Comparison of ENCODE assay signal across 28 cellular contexts in the genomic region with DNA sequence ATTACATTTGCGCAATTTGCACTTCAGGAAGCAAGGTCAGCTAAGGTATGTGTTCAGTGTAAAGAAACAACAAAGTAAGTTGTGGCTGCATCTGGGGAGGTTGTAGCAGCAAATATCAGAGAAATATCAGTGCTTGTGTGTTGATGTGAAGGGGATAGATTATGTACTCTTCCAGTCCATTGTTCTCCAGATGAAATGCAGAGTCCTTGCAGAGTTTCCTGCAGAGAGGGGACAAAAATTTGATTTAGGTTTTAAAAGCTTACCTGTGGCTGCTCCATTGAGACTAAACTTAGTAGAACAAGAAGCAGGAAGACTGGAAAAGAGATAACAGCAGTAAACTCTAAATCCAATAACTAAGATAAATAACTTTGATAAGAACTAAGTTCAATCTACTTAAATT.
"Had no signal": no experiment of that assay in that cellular context is flagged by ENCODE, and none has a peak within 500 bp of the region (broad histone marks: within the 10 kb centered on the region; RNA-seq: fewer than 3 reads in every experiment).

No MANE protein-coding gene starts in this region.

- H3K4me3 Mint-ChIP-seq: activated CD4-positive, alpha-beta memory T cell treated with anti-CD3 and anti-CD28 coated beads, Interleukin-2, amount 10 ng/mL, durations not matched to agents 7 days and 5 days; activated CD4-positive, alpha-beta T cell treated with anti-CD3 and anti-CD28 coated beads for 36 hours; activated CD4-positive, alpha-beta T cell treated with anti-CD3 and anti-CD28 coated beads, Interleukin-2, amount 10 ng/mL, durations not matched to agents 24 days and 14 days; activated naive CD4-positive, alpha-beta T cell treated with anti-CD3 and anti-CD28 coated beads, Interleukin-2, amount 10 ng/mL, durations not matched to agents 7 days and 5 days; activated naive CD8-positive, alpha-beta T cell treated with anti-CD3 and anti-CD28 coated beads, Interleukin-2, amount 10 ng/mL, durations not matched to agents 7 days and 5 days; activated T-cell treated with anti-CD3 and anti-CD28 coated beads, Interleukin-2, amount 50 U/mL, for 24 hours; activated T-cell treated with anti-CD3 and anti-CD28 coated beads, Interleukin-2, amount 50 U/mL, for 72 hours; brain; T-helper 1 cell treated with Interleukin-12 subunit alpha and Interleukin-12 subunit beta and Interleukin-4 antibody, amounts not matched to agents 30 μg/mL and 1 μg/mL, for 36 hours had no signal

- H3K27ac ChIP-seq: ascending aorta, breast epithelium, cardiac muscle cell, colonic mucosa, WERI-Rb-1 had no signal

- H3K27me3 ChIP-seq: ascending aorta, breast epithelium, cardiac muscle cell, colonic mucosa had no signal

- H3K27ac Mint-ChIP-seq: activated CD4-positive, alpha-beta memory T cell treated with anti-CD3 and anti-CD28 coated beads, Interleukin-2, amount 10 ng/mL, durations not matched to agents 7 days and 5 days; activated CD4-positive, alpha-beta T cell treated with anti-CD3 and anti-CD28 coated beads for 36 hours; activated CD4-positive, alpha-beta T cell treated with anti-CD3 and anti-CD28 coated beads, Interleukin-2, amount 10 ng/mL, durations not matched to agents 24 days and 14 days; activated naive CD4-positive, alpha-beta T cell treated with anti-CD3 and anti-CD28 coated beads, Interleukin-2, amount 10 ng/mL, durations not matched to agents 7 days and 5 days; activated naive CD4-positive, alpha-beta T cell treated with anti-CD3 and anti-CD28 coated beads, Interleukin-2, amount 50 U/mL, for 72 hours; activated naive CD8-positive, alpha-beta T cell treated with anti-CD3 and anti-CD28 coated beads, Interleukin-2, amount 10 ng/mL, durations not matched to agents 7 days and 5 days; activated T-cell treated with anti-CD3 and anti-CD28 coated beads, Interleukin-2, amount 50 U/mL, for 24 hours; activated T-cell treated with anti-CD3 and anti-CD28 coated beads, Interleukin-2, amount 50 U/mL, for 72 hours; brain; T-helper 1 cell treated with Interleukin-12 subunit alpha and Interleukin-12 subunit beta and Interleukin-4 antibody, amounts not matched to agents 30 μg/mL and 1 μg/mL, for 36 hours had no signal

- H3K4me1 ChIP-seq: ascending aorta, breast epithelium, colonic mucosa had no signal

- H3K36me3 ChIP-seq: ascending aorta, breast epithelium, cardiac muscle cell, colonic mucosa, WERI-Rb-1 had no signal

- H3K4me1 Mint-ChIP-seq: activated CD4-positive, alpha-beta memory T cell treated with anti-CD3 and anti-CD28 coated beads, Interleukin-2, amount 10 ng/mL, durations not matched to agents 7 days and 5 days; activated CD4-positive, alpha-beta T cell treated with anti-CD3 and anti-CD28 coated beads for 36 hours; activated CD4-positive, alpha-beta T cell treated with anti-CD3 and anti-CD28 coated beads, Interleukin-2, amount 10 ng/mL, durations not matched to agents 24 days and 14 days; activated naive CD4-positive, alpha-beta T cell treated with anti-CD3 and anti-CD28 coated beads, Interleukin-2, amount 10 ng/mL, durations not matched to agents 7 days and 5 days; activated naive CD8-positive, alpha-beta T cell treated with anti-CD3 and anti-CD28 coated beads, Interleukin-2, amount 10 ng/mL, durations not matched to agents 7 days and 5 days; brain had no signal

- H3K9me3 Mint-ChIP-seq: activated CD4-positive, alpha-beta T cell treated with anti-CD3 and anti-CD28 coated beads, Interleukin-2, amount 10 ng/mL, durations not matched to agents 24 days and 14 days; activated naive CD4-positive, alpha-beta T cell treated with anti-CD3 and anti-CD28 coated beads, Interleukin-2, amount 10 ng/mL, durations not matched to agents 7 days and 5 days; brain had no signal

- DNase-seq: activated CD4-positive, alpha-beta memory T cell treated with anti-CD3 and anti-CD28 coated beads, Interleukin-2, amount 10 ng/mL, durations not matched to agents 7 days and 5 days; activated CD4-positive, alpha-beta T cell treated with anti-CD3 and anti-CD28 coated beads for 36 hours; activated CD4-positive, alpha-beta T cell treated with anti-CD3 and anti-CD28 coated beads, Interleukin-2, amount 10 ng/mL, durations not matched to agents 24 days and 14 days; activated CD4-positive, CD25-positive, alpha-beta regulatory T cell; activated CD4-positive, CD25-positive, alpha-beta regulatory T cell treated with anti-CD3 and anti-CD28 coated beads, Interleukin-2, amount 50 U/mL, for 72 hours; activated CD8-positive, alpha-beta memory T cell treated with anti-CD3 and anti-CD28 coated beads, Interleukin-2, amount 50 U/mL, for 48 hours; activated gamma-delta T cell; activated naive CD4-positive, alpha-beta T cell; activated naive CD4-positive, alpha-beta T cell treated with anti-CD3 and anti-CD28 coated beads, Interleukin-2, amount 10 ng/mL, durations not matched to agents 7 days and 5 days; activated naive CD8-positive, alpha-beta T cell treated with anti-CD3 and anti-CD28 coated beads, Interleukin-2, amount 10 ng/mL, durations not matched to agents 7 days and 5 days; activated T-cell treated with anti-CD3 and anti-CD28 coated beads for 4 hours; activated T-cell treated with anti-CD3 and anti-CD28 coated beads, Interleukin-2, amount 50 U/mL, for 24 hours; activated T-cell treated with anti-CD3 and anti-CD28 coated beads, Interleukin-2, amount 50 U/mL, for 72 hours; central memory CD4-positive, alpha-beta T cell; cerebellar nuclear complex; colonic mucosa; effector CD8-positive, alpha-beta T cell; foreskin fibroblast; head of caudate nucleus; T1000; WERI-Rb-1 had no signal

- H3K4me3 ChIP-seq: ascending aorta, breast epithelium, cardiac muscle cell, colonic mucosa had no signal

- H3K27me3 Mint-ChIP-seq: activated CD4-positive, alpha-beta memory T cell treated with anti-CD3 and anti-CD28 coated beads, Interleukin-2, amount 10 ng/mL, durations not matched to agents 7 days and 5 days; activated CD4-positive, alpha-beta T cell treated with anti-CD3 and anti-CD28 coated beads for 36 hours; activated CD4-positive, alpha-beta T cell treated with anti-CD3 and anti-CD28 coated beads, Interleukin-2, amount 10 ng/mL, durations not matched to agents 24 days and 14 days; activated naive CD4-positive, alpha-beta T cell treated with anti-CD3 and anti-CD28 coated beads, Interleukin-2, amount 10 ng/mL, durations not matched to agents 7 days and 5 days; activated naive CD8-positive, alpha-beta T cell treated with anti-CD3 and anti-CD28 coated beads, Interleukin-2, amount 10 ng/mL, durations not matched to agents 7 days and 5 days; activated T-cell treated with anti-CD3 and anti-CD28 coated beads, Interleukin-2, amount 50 U/mL, for 24 hours had no signal

- H3K9me3 ChIP-seq: ascending aorta, breast epithelium, colonic mucosa had no signal

- H3K36me3 Mint-ChIP-seq: activated naive CD4-positive, alpha-beta T cell treated with anti-CD3 and anti-CD28 coated beads, Interleukin-2, amount 10 ng/mL, durations not matched to agents 7 days and 5 days; activated naive CD4-positive, alpha-beta T cell treated with anti-CD3 and anti-CD28 coated beads, Interleukin-2, amount 50 U/mL, for 72 hours; activated naive CD8-positive, alpha-beta T cell treated with anti-CD3 and anti-CD28 coated beads, Interleukin-2, amount 10 ng/mL, durations not matched to agents 7 days and 5 days; brain had no signal

- ATAC-seq: activated CD4-positive, alpha-beta T cell treated with anti-CD3 and anti-CD28 coated beads for 36 hours; activated naive CD4-positive, alpha-beta T cell treated with anti-CD3 and anti-CD28 coated beads, Interleukin-2, amount 50 U/mL, for 72 hours; activated T-cell treated with anti-CD3 and anti-CD28 coated beads, Interleukin-2, amount 50 U/mL, for 72 hours; esophagus mucosa had no signal
